Comparison of ENCODE assay signal across 8 cellular contexts in the genomic region with DNA sequence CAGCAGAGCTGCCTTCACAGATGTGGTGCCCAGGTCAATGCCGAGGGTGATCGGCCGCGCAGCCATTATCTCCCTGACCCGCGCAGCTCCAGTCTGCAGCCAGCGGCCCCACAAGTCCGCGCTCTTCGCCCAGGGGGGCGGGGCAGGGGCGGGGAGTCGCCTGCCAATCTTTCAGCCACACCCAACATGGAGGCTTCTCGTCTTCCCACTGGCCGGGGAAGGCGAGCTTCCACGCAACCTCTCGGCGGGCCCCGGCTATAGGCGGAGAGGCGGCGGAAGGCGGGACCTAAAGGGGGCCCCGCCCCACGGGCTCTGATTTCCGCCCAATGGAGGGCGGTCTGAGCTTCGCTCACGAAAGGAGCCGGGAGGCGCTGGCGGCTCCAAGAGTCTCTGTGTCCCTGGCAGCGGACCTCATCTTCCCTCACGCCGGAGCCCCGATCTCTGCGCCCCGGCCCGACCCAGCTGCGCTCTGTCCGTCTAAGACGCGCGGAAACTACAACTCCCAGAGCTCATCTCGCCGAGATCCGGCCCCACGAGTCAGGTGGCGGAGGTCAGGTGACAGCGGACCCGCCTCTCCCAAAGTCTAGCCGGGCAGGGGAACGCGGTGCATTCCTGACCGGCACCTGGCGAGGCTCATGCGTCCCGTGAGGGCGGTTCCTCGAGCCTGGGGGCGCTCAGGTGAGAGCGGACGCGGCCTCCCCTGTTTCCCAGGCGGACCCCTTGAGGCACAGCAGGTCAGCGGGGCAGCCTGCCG. TPM values are rescaled to one million over a fixed set of nuclear protein-coding genes. Genes with fewer than 3 reads are reported as not detected.
DNase-seq lines count a peak whose midpoint lies in the region; ATAC-seq and TF ChIP-seq lines count a peak whose summit lies in the region.

A gene (plus strand): TSS at position 607 of the 754 bp plus-strand sequence. CDS start 3,447 bp downstream, outside the sequence.
A gene with protein sequence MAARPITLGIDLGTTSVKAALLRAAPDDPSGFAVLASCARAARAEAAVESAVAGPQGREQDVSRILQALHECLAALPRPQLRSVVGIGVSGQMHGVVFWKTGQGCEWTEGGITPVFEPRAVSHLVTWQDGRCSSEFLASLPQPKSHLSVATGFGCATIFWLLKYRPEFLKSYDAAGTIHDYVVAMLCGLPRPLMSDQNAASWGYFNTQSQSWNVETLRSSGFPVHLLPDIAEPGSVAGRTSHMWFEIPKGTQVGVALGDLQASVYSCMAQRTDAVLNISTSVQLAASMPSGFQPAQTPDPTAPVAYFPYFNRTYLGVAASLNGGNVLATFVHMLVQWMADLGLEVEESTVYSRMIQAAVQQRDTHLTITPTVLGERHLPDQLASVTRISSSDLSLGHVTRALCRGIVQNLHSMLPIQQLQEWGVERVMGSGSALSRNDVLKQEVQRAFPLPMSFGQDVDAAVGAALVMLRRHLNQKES (minus strand): TSS at position 97 of the 754 bp plus-strand sequence. CDS start 31 bp downstream, at position 66.

- peak within 1 kb of the TSS; percentile 94 to 100 (median 99) for H3K27ac Mint-ChIP-seq in CD14-positive monocyte

- no peaks in the 10 kb centered on the region for H3K9me3 ChIP-seq in liver (ENCODE audit: control insufficient read depth in 4 of 4, low read length in 3 of 4)

- H3K27ac ChIP-seq in liver (ENCODE audit: low read depth in 1 of 2, low read length in 2 of 2): peak within 1 kb of the TSS; percentile 95 to 97

- ATAC-seq in GM19397 (IDR thresholded peaks at IDR 0.05; ENCODE audit: unreplicated experiment) (peak; percentile 93), HG03571 (IDR thresholded peaks at IDR 0.05; ENCODE audit: unreplicated experiment) (peak; percentile 88)

- peak; percentile 96 for DNase-seq in CD14-positive monocyte (ENCODE audit: low spot score)
- DNase-seq in NCI-H82 (lab: John Stamatoyannopoulos, UW): peak; percentile 99
- peak; percentile 94 to 96 for DNase-seq in activated CD4-positive, alpha-beta T cell treated with anti-CD3 and anti-CD28 coated beads, Interleukin-2, amount 50 U/mL, for 48 hours
- DNase-seq in dermis microvascular lymphatic vessel endothelial cell (ENCODE audit: low read depth in 2 of 2): peak; percentile 86 to 97
- DNase-seq in stimulated activated CD4-positive, alpha-beta T cell treated with anti-CD3 and anti-CD28 coated beads, Interleukin-4, amount 100 ng/mL, for 24 hours: peak; percentile 95

- peak; percentile 27 to 38 for TF ChIP-seq RAD21 in liver (IDR thresholded peaks at IDR 0.05)

- H3K9me3 Mint-ChIP-seq in CD14-positive monocyte: peaks cover 0 to 2% (median 0%) of the 10 kb centered on the region in 7 donors

- peak within 1 kb of the TSS; percentile 84 to 88 for H3K9ac ChIP-seq in liver (ENCODE audit: low read depth in 1 of 2, low read length in 2 of 2)

- H3K4me1 ChIP-seq in liver (ENCODE audit: control insufficient read depth in 4 of 4, insufficient read depth in 4 of 4, low read length in 3 of 4): peaks cover 6 to 22% (median 15%) of the 10 kb centered on the region in 4 donors

- H3K27me3 ChIP-seq in liver (ENCODE audit: control insufficient read depth in 4 of 4, insufficient read depth in 4 of 4, low read length in 3 of 4): no peaks in the 10 kb centered on the region

- WGBS in liver: under 1% methylated on average over 68 of the region's 68 CpGs

- H3K36me3 ChIP-seq in liver (ENCODE audit: control insufficient read depth in 4 of 4, insufficient read depth in 3 of 4, low read depth in 1 of 4, low read length in 3 of 4): peaks cover 0 to 7% (median 2%) of the 10 kb centered on the region in 4 donors

- H3K27me3 Mint-ChIP-seq in CD14-positive monocyte (ENCODE audit: low read depth in 3 of 3): peaks cover 0 to 4% (median 0%) of the 10 kb centered on the region in 3 donors

- H3K4me3 Mint-ChIP-seq in CD14-positive monocyte: peak within 1 kb of the TSS; percentile 86 to 97

- TF ChIP-seq CTCF in CD14-positive monocyte (IDR thresholded peaks at IDR 0.05) (no peak), liver (IDR thresholded peaks at IDR 0.05; ENCODE audit: low read depth, low read length, missing input control) (no peak)

- peaks cover 6 to 12% of the 10 kb centered on the region in 2 donors for H3K36me3 Mint-ChIP-seq in CD14-positive monocyte

- H3K4me3 ChIP-seq in liver (ENCODE audit: low read depth in 1 of 3, low read length in 3 of 3): peak within 1 kb of the TSS; percentile 85 to 95 (median 88)

- intact Hi-C loops in CD14-positive monocyte (cut with micrococcal nuclease): loop anchor here in 1 of 2 donors (2.0 to 10.0 kb wide), 2 partner anchors 32 to 592 kb away; a partner anchor contains a TSS

- H3K4me1 Mint-ChIP-seq in CD14-positive monocyte: peaks cover 47% of the 10 kb centered on the region

TF ChIP-seq in liver, 16 proteins besides CTCF, POLR2A, EP300 and RAD21:
- TF ChIP-seq, protein P1, sequence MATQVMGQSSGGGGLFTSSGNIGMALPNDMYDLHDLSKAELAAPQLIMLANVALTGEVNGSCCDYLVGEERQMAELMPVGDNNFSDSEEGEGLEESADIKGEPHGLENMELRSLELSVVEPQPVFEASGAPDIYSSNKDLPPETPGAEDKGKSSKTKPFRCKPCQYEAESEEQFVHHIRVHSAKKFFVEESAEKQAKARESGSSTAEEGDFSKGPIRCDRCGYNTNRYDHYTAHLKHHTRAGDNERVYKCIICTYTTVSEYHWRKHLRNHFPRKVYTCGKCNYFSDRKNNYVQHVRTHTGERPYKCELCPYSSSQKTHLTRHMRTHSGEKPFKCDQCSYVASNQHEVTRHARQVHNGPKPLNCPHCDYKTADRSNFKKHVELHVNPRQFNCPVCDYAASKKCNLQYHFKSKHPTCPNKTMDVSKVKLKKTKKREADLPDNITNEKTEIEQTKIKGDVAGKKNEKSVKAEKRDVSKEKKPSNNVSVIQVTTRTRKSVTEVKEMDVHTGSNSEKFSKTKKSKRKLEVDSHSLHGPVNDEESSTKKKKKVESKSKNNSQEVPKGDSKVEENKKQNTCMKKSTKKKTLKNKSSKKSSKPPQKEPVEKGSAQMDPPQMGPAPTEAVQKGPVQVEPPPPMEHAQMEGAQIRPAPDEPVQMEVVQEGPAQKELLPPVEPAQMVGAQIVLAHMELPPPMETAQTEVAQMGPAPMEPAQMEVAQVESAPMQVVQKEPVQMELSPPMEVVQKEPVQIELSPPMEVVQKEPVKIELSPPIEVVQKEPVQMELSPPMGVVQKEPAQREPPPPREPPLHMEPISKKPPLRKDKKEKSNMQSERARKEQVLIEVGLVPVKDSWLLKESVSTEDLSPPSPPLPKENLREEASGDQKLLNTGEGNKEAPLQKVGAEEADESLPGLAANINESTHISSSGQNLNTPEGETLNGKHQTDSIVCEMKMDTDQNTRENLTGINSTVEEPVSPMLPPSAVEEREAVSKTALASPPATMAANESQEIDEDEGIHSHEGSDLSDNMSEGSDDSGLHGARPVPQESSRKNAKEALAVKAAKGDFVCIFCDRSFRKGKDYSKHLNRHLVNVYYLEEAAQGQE (IDR thresholded peaks at IDR 0.05): peak; percentile 15
- TF ChIP-seq TAF1 (conservative IDR thresholded peaks at IDR 0.05): peak; percentile 28
- TF ChIP-seq, protein P2, sequence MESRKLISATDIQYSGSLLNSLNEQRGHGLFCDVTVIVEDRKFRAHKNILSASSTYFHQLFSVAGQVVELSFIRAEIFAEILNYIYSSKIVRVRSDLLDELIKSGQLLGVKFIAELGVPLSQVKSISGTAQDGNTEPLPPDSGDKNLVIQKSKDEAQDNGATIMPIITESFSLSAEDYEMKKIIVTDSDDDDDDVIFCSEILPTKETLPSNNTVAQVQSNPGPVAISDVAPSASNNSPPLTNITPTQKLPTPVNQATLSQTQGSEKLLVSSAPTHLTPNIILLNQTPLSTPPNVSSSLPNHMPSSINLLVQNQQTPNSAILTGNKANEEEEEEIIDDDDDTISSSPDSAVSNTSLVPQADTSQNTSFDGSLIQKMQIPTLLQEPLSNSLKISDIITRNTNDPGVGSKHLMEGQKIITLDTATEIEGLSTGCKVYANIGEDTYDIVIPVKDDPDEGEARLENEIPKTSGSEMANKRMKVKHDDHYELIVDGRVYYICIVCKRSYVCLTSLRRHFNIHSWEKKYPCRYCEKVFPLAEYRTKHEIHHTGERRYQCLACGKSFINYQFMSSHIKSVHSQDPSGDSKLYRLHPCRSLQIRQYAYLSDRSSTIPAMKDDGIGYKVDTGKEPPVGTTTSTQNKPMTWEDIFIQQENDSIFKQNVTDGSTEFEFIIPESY (IDR thresholded peaks at IDR 0.05): peak; percentile 38
- TF ChIP-seq YY1 (IDR thresholded peaks at IDR 0.05): peak; percentile 97
- peak; percentile 65 to 67 for TF ChIP-seq HNF4A (conservative IDR thresholded peaks at IDR 0.05)
- peak; percentile 12 for TF ChIP-seq NR2F2 (IDR thresholded peaks at IDR 0.05)
- no peak for TF ChIP-seq FOXA1 (IDR thresholded peaks at IDR 0.05)
- TF ChIP-seq JUND (IDR thresholded peaks at IDR 0.05): no peak
- TF ChIP-seq, protein P3, sequence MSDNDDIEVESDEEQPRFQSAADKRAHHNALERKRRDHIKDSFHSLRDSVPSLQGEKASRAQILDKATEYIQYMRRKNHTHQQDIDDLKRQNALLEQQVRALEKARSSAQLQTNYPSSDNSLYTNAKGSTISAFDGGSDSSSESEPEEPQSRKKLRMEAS (IDR thresholded peaks at IDR 0.05): peak; percentile 55
- peak; percentile 79 for TF ChIP-seq SP1 (IDR thresholded peaks at IDR 0.05)
- TF ChIP-seq, protein P4, sequence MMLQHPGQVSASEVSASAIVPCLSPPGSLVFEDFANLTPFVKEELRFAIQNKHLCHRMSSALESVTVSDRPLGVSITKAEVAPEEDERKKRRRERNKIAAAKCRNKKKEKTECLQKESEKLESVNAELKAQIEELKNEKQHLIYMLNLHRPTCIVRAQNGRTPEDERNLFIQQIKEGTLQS (IDR thresholded peaks at IDR 0.05): no peak
- peak; percentile 71 to 75 for TF ChIP-seq RXRA (IDR thresholded peaks at IDR 0.05)
- TF ChIP-seq EGR1 (IDR thresholded peaks at IDR 0.05; ENCODE audit: low read depth in 2 of 2): no peak
- TF ChIP-seq GABPA (IDR thresholded peaks at IDR 0.05 in 1 of 2, conservative IDR thresholded peaks at IDR 0.05 in 1 of 2): peak; percentile 67 to 88

RNA-seq across cellular contexts. Expression of the first gene that starts in this region (rescaled TPM):
- polyA plus RNA-seq in CD14-positive monocyte (10 to 100 TPM; 11.7 to 11.8 TPM), liver (10 to 100 TPM in 1 of 2 donors, 1 to 10 TPM in 1; 6.6 to 11.0 TPM)
- total RNA-seq in dermis microvascular lymphatic vessel endothelial cell (15.3 and 30.2 TPM in 2 replicates), liver (10 to 100 TPM in 1 of 2 donors, 1 to 10 TPM in 1; 8.1 to 15.3 TPM)

RNA-seq across cellular contexts. Expression of the second gene that starts in this region (rescaled TPM):
- 1 to 10 TPM; 4.6 TPM for polyA plus RNA-seq in CD14-positive monocyte
- total RNA-seq in dermis microvascular lymphatic vessel endothelial cell: 11.2 and 19.2 TPM in 2 replicates
- 10 to 100 TPM in 1 of 2 donors, 1 to 10 TPM in 1; 9.3 to 66.6 TPM for total RNA-seq in liver
- 10 to 100 TPM; 16.5 to 17.4 TPM for polyA plus RNA-seq in liver

Comparison
In these comparisons a context has a peak if more than half of its experiments do, and no peak if none do; other contexts are left out.
1. Peak in every context shown above with its lines: DNase-seq, ATAC-seq, H3K4me3 ChIP-seq and H3K27ac ChIP-seq.